2 cellular contexts compared by ENCODE assay signal in the genomic region with DNA sequence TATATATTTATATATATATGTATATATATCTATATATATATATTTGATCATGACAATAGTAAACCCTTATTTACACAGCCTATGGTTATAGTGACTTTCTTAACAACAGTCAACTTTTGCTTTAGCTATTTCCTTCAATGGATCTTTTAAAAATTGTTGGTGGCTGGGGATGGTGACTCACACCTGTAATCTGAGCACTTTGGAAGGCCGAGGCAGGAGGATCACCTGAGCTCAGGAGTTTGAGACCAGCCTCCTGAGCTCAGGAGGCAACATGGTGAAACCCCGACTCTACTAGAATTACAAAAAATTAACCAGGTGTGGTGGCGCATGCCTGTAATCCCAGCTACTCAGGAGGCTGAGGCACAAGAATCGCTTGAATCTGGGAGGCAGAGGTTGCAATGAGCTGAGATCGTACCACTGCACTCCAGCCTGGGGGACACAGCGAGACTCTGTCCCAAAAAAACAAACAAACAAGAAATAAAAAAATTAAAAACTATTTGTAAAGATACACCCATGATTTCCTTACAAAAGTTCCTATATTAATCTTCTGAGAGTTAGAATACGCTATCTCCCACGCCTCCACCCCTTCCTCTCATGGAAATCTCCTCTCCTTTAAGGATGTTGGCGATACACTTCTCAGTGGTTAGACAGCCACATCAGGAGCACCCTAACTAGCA.
A peak's percentile ranks its signal among the peaks of the same experiment; 100 is the strongest.
TF ChIP-seq lines count a peak whose summit lies in the region.

No MANE protein-coding gene starts in this region.

TF ChIP-seq in HepG2, 621 proteins besides CTCF, POLR2A, EP300 and RAD21:
- no peak for TF ChIP-seq TIGD3 (CRISPR knock-in tag; IDR thresholded peaks at IDR 0.05; ENCODE audit: borderline replicate concordance)
- no peak for TF ChIP-seq GATAD2A (CRISPR knock-in tag; IDR thresholded peaks at IDR 0.05)
- TF ChIP-seq FOSL2 (CRISPR knock-in tag; IDR thresholded peaks at IDR 0.05), result peak; percentile 52

TF ChIP-seq in K562, 482 proteins besides CTCF, POLR2A, EP300 and RAD21:
- TF ChIP-seq PRDM10 (IDR thresholded peaks at IDR 0.05; ENCODE audit: partially characterized antibody) (peak; percentile 90), ZNF511 (CRISPR knock-in tag; IDR thresholded peaks at IDR 0.05) (no peak)
